Comparison of ENCODE assay signal across 17 cellular contexts in the genomic region with DNA sequence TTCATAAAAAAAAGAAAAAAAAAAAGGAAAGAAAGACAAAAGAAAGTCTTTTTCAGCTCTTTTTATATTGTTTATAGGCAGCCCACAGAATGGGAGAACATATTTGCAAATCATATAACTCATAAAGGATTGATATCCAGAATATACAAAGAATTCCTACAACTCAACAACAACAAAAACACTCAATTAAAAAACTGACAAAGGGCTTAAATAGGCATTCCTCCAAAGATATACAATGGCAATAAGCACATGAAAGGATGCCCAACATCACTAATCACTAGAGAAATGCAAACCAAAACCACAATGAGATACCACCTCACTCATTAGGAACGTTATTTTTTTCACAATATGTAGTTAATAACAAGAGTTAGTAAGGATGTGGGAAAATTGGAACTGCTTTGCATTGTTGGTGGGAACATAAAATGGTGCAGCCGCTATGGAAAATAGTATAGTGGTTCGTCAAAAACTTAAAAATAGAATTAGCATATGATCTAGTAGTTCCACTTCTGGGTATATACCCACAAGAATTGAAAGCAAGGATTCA.
"Had no signal": no experiment of that assay in that cellular context is flagged by ENCODE, and none has a peak within 500 bp of the region (broad histone marks: within the 10 kb centered on the region; RNA-seq: fewer than 3 reads in every experiment).

No MANE protein-coding gene starts in this region.

- DNase-seq: activated CD4-positive, alpha-beta T cell treated with anti-CD3 and anti-CD28 coated beads for 1 hour; activated gamma-delta T cell treated with Interleukin-2 at 50 U/mL for 16 hours; activated T-cell treated with anti-CD3 and anti-CD28 coated beads, Interleukin-2, amount 50 U/mL, for 1 hour; aorta; colonic mucosa; dorsolateral prefrontal cortex; heart left ventricle; lower lobe of right lung; naive thymus-derived CD4-positive, alpha-beta T cell; retina; spleen; stimulated activated CD4-positive, alpha-beta T cell treated with anti-CD3 and anti-CD28 coated beads, Interleukin-4, amount 100 ng/mL, for 1 hour; stimulated activated naive CD8-positive, alpha-beta T cell treated with anti-CD3 and anti-CD28 coated beads, Interleukin-15, Interleukin-2, amounts not matched to agents 100 U/mL and 50 U/mL, for 24 hours; T-helper 9 cell; thyroid gland; upper lobe of right lung had no signal

- H3K36me3 ChIP-seq: colonic mucosa, esophagus muscularis mucosa, heart left ventricle, lower lobe of right lung, spleen, thyroid gland, upper lobe of right lung had no signal

- ATAC-seq: heart left ventricle; lower lobe of right lung; naive thymus-derived CD4-positive, alpha-beta T cell; stimulated activated naive CD8-positive, alpha-beta T cell treated with anti-CD3 and anti-CD28 coated beads, Interleukin-15, Interleukin-2, amounts not matched to agents 100 U/mL and 50 U/mL, for 24 hours; upper lobe of right lung had no signal

- H3K4me3 ChIP-seq: colonic mucosa, dorsolateral prefrontal cortex, esophagus muscularis mucosa, heart left ventricle, lower lobe of right lung, spleen, thyroid gland, upper lobe of right lung had no signal

- H3K4me1 ChIP-seq: colonic mucosa, heart left ventricle, lower lobe of right lung, spleen, upper lobe of right lung had no signal

- H3K27ac ChIP-seq: colonic mucosa, dorsolateral prefrontal cortex, esophagus muscularis mucosa, heart left ventricle, lower lobe of right lung, spleen, thyroid gland, upper lobe of right lung had no signal

- H3K27me3 ChIP-seq: colonic mucosa, esophagus muscularis mucosa, heart left ventricle, spleen, thyroid gland, upper lobe of right lung had no signal

- H3K9me3 ChIP-seq: colonic mucosa, esophagus muscularis mucosa, heart left ventricle, lower lobe of right lung, spleen, thyroid gland, upper lobe of right lung had no signal
